In the genomic region with DNA sequence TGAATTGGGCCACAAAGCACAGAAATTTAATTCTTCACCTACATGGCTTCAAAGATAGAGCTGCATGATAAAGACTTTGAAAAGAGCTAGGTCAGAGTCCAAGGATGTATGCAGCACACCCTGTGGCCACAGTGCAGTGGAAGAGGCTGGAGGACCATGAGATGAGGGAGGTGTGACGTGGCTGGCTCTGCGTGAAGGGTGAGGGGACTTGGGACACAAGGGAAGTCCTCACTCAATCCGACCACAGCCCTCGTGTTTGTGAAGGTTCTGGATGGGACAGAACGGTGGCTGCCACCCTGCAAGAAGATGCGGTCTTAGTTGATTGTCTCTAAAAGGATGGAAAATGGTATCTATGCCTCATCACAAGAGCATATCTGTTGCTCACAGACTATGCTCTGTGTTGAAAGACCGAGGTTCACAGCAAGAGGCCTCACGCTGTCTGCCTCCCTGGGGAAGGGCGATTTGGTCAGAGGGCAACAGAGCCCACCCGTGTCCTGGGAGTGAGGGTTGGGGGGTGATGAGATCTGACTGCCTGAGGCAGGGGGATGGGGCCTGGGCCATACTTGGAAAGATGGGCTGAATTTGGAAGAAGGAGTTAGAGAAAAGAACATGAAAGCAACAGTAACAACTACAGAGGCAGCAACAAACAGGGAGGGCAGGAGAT, we compare ENCODE assay signal across 21 cellular contexts.
DNase-seq lines count a peak whose midpoint lies in the region; ATAC-seq and FAIRE-seq lines count a peak whose summit lies in the region.
"Had no signal": no experiment of that assay in that cellular context is flagged by ENCODE, and none has a peak within 500 bp of the region (broad histone marks: within the 10 kb centered on the region; RNA-seq: fewer than 3 reads in every experiment).

No MANE protein-coding gene starts in this region.

- H3K4me3 ChIP-seq in trophoblast cell (ENCODE audit: low read depth, low read length), result peak overlapping the region; percentile 40
- H3K4me3 ChIP-seq in aorta (ENCODE audit: low read length in 2 of 2), result no peak overlapping the region
- H3K4me3 ChIP-seq: HAP-1, SJCRH30 had no signal

- no peak overlapping the region for H2AFZ ChIP-seq in trophoblast cell (ENCODE audit: insufficient read depth, low read length, poor library complexity)

- no peak overlapping the region for H4K12ac ChIP-seq in trophoblast cell (ENCODE audit: low read depth, low read length)

- H3K27ac ChIP-seq in trophoblast cell (ENCODE audit: low read depth, low read length) (no peak overlapping the region), aorta (ENCODE audit: low read depth in 1 of 2, low read length in 2 of 2) (no peak overlapping the region)
- H3K27ac ChIP-seq: C4-2B, KMS-11, SJCRH30 had no signal

- H3K36me3 ChIP-seq in trophoblast cell (ENCODE audit: control insufficient read depth in 1 of 2, insufficient read depth in 2 of 2, low read length in 2 of 2) (no peaks in the 10 kb centered on the region), aorta (ENCODE audit: control insufficient read depth in 1 of 2, insufficient read depth in 2 of 2, low read length in 1 of 2) (no peaks in the 10 kb centered on the region)
- H3K36me3 ChIP-seq: HAP-1, SJCRH30 had no signal

- H3K79me2 ChIP-seq in trophoblast cell (ENCODE audit: control insufficient read depth, insufficient read depth, low read length, poor library complexity), result no peaks in the 10 kb centered on the region

- H3K27me3 Mint-ChIP-seq in activated CD8-positive, alpha-beta memory T cell treated with anti-CD3 and anti-CD28 coated beads, Interleukin-2, amount 10 ng/mL, durations not matched to agents 7 days and 5 days, result no peaks in the 10 kb centered on the region
- peaks cover 14% of the 10 kb centered on the region for H3K27me3 Mint-ChIP-seq in central memory CD8-positive, alpha-beta T cell

- no peak overlapping the region for H3K4ac ChIP-seq in trophoblast cell (ENCODE audit: low read depth, low read length)

- no peaks in the 10 kb centered on the region for H3K36me3 Mint-ChIP-seq in activated CD8-positive, alpha-beta memory T cell treated with anti-CD3 and anti-CD28 coated beads, Interleukin-2, amount 10 ng/mL, durations not matched to agents 7 days and 5 days
- no peaks in the 10 kb centered on the region for H3K36me3 Mint-ChIP-seq in central memory CD8-positive, alpha-beta T cell (ENCODE audit: insufficient read depth)

- H3K4me1 Mint-ChIP-seq in activated CD8-positive, alpha-beta memory T cell treated with anti-CD3 and anti-CD28 coated beads, Interleukin-2, amount 10 ng/mL, durations not matched to agents 7 days and 5 days, result no peaks in the 10 kb centered on the region
- H3K4me1 Mint-ChIP-seq in central memory CD8-positive, alpha-beta T cell, result no peaks in the 10 kb centered on the region

- no peak overlapping the region for H3K27ac Mint-ChIP-seq in activated CD8-positive, alpha-beta memory T cell treated with anti-CD3 and anti-CD28 coated beads, Interleukin-2, amount 10 ng/mL, durations not matched to agents 7 days and 5 days
- H3K27ac Mint-ChIP-seq in central memory CD8-positive, alpha-beta T cell (ENCODE audit: low read depth), result peak overlapping the region; percentile 37

- no peak overlapping the region for H3K23ac ChIP-seq in trophoblast cell (ENCODE audit: low read length)

- intact Hi-C loops in aorta (cut with DNase I), result no loop called here

- FAIRE-seq in RCC 7860 (lab: Jason Lieb, UNC), result no peak
- FAIRE-seq: GM12891 had no signal

- H3K4me3 Mint-ChIP-seq in activated CD8-positive, alpha-beta memory T cell treated with anti-CD3 and anti-CD28 coated beads, Interleukin-2, amount 10 ng/mL, durations not matched to agents 7 days and 5 days, result no peak overlapping the region
- H3K4me3 Mint-ChIP-seq in central memory CD8-positive, alpha-beta T cell, result no peak overlapping the region

- no peak overlapping the region for H3K18ac ChIP-seq in trophoblast cell (ENCODE audit: low read length)

- H3K9me3 Mint-ChIP-seq in activated CD8-positive, alpha-beta memory T cell treated with anti-CD3 and anti-CD28 coated beads, Interleukin-2, amount 10 ng/mL, durations not matched to agents 7 days and 5 days (ENCODE audit: low read depth), result peaks cover 2% of the 10 kb centered on the region
- H3K9me3 Mint-ChIP-seq in central memory CD8-positive, alpha-beta T cell, result peaks cover 14% of the 10 kb centered on the region

- H4K91ac ChIP-seq in trophoblast cell (ENCODE audit: low read depth, low read length), result no peak overlapping the region

- no peak for ATAC-seq in activated CD8-positive, alpha-beta memory T cell treated with anti-CD3 and anti-CD28 coated beads, Interleukin-2, amount 10 ng/mL, durations not matched to agents 7 days and 5 days
- ATAC-seq in central memory CD8-positive, alpha-beta T cell (replicated peaks; ENCODE audit: extremely low read depth, poor library complexity, severe bottlenecking), result no peak
- no peak for ATAC-seq in aorta (ENCODE audit: low FRiP score)

- H3K9me3 ChIP-seq in trophoblast cell (ENCODE audit: insufficient read depth, low read depth, low read length) (peaks cover 33% of the 10 kb centered on the region), aorta (ENCODE audit: control insufficient read depth, low read length) (no peaks in the 10 kb centered on the region)
- H3K9me3 ChIP-seq: HAP-1, SJCRH30 had no signal

- no peaks in the 10 kb centered on the region for H3K27me3 ChIP-seq in trophoblast cell (ENCODE audit: insufficient read depth, low read length)
- H3K27me3 ChIP-seq in aorta (ENCODE audit: control insufficient read depth in 1 of 2, insufficient read depth in 2 of 2, low read length in 1 of 2), result no peaks in the 10 kb centered on the region

- H4K8ac ChIP-seq in trophoblast cell (ENCODE audit: low read depth, low read length), result no peak overlapping the region

- CTCF ChIA-PET in activated CD8-positive, alpha-beta memory T cell treated with anti-CD3 and anti-CD28 coated beads, Interleukin-2, amount 10 ng/mL, durations not matched to agents 7 days and 5 days (lab: Charles Lee), result no interaction called here

- H3K4me2 ChIP-seq in trophoblast cell (ENCODE audit: low read length), result no peak overlapping the region
- H3K4me2 ChIP-seq: KMS-11 had no signal

- H2AK5ac ChIP-seq in trophoblast cell (ENCODE audit: low read length), result no peak overlapping the region

- no CpG with 5 or more reads among the region's 10 CpGs for WGBS in trophoblast cell (ENCODE audit: extremely low coverage, insufficient coverage, insufficient read length)
- 73 to 82% methylated on average over 10 of the region's 10 CpGs for WGBS in aorta, 2 donors

- no peak overlapping the region for H2BK12ac ChIP-seq in trophoblast cell (ENCODE audit: low read length)

- no peak overlapping the region for H2BK5ac ChIP-seq in trophoblast cell (ENCODE audit: low read depth, low read length, poor library complexity)

- H2BK120ac ChIP-seq in trophoblast cell (ENCODE audit: insufficient read depth, low read length, poor library complexity), result no peak overlapping the region

- H3K4me1 ChIP-seq in trophoblast cell (ENCODE audit: control insufficient read depth in 1 of 2, insufficient read depth in 2 of 2, low read length in 2 of 2) (no peaks in the 10 kb centered on the region), aorta (ENCODE audit: control insufficient read depth in 1 of 2, insufficient read depth in 2 of 2, low read length in 2 of 2) (no peaks in the 10 kb centered on the region)
- H3K4me1 ChIP-seq: HAP-1, SJCRH30 had no signal

- no peak overlapping the region for H3K9ac ChIP-seq in trophoblast cell (ENCODE audit: low read length)
- H3K9ac ChIP-seq: KMS-11 had no signal

- no peak overlapping the region for H3K14ac ChIP-seq in trophoblast cell (ENCODE audit: low read length)

- peak; percentile 8 for DNase-seq in activated CD8-positive, alpha-beta memory T cell treated with anti-CD3 and anti-CD28 coated beads, Interleukin-2, amount 10 ng/mL, durations not matched to agents 7 days and 5 days
- DNase-seq in activated CD8-positive, alpha-beta memory T cell treated with anti-CD3 and anti-CD28 coated beads, Interleukin-2, amount 50 U/mL, for 48 hours, result no peak
- DNase-seq in central memory CD8-positive, alpha-beta T cell (ENCODE audit: low spot score in 2 of 2), result peak in 1 of 2 donors; percentile 4
- no peak for DNase-seq in trophoblast cell
- DNase-seq in aorta, result peak; percentile 24 to 63
- DNase-seq in RCC 7860 (ENCODE audit: low spot score), result no peak
- no peak for DNase-seq in stimulated activated CD8-positive, alpha-beta memory T cell treated with anti-CD3 and anti-CD28 coated beads, Interleukin-4, amount 100 ng/mL, for 48 hours
- DNase-seq in DMS79 (lab: John Stamatoyannopoulos, UW), result no peak
- DNase-seq: AML-193, IMR-90, NCI-H1105, NCI-H146, NCI-H2029, NCI-H226, NCI-H510A treated with DMSO at 0.1 percent for 48 hours, NCI-H748 treated with DMSO at 0.1 percent for 48 hours had no signal

- H3K79me1 ChIP-seq in trophoblast cell (ENCODE audit: low read length), result no peaks in the 10 kb centered on the region

Comparison
In these comparisons a context has a peak if more than half of its experiments do, and no peak if none do; other contexts are left out.
1. DNase-seq: peak in activated CD8-positive, alpha-beta memory T cell treated with anti-CD3 and anti-CD28 coated beads, Interleukin-2, amount 10 ng/mL, durations not matched to agents 7 days and 5 days (single experiment) and aorta (2 of 2); none in activated CD8-positive, alpha-beta memory T cell treated with anti-CD3 and anti-CD28 coated beads, Interleukin-2, amount 50 U/mL, for 48 hours (single experiment), trophoblast cell (0 of 2), RCC 7860 (single experiment), stimulated activated CD8-positive, alpha-beta memory T cell treated with anti-CD3 and anti-CD28 coated beads, Interleukin-4, amount 100 ng/mL, for 48 hours (single experiment) and DMS79 (single experiment).